9 cellular contexts compared by ENCODE assay signal in the genomic region with DNA sequence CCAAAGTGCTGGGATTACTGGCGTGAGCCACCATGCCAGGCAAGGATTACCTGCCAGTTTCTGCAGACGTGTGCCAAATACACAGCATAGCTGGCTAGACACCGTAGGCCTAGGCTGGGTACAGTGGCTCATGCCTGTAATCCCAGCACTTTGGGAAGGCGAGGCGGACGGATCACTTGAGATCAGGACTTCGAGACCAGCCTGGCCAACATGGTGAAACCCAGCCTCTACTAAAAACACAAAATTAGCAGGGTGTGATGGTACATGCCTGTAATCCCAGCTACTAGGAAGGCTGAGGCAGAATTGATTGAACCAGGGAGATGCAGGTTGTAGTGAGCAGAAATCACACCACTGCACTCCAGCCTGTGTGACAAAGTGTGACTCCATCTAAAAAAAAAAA. TPM values are rescaled to one million over a fixed set of nuclear protein-coding genes. Genes with fewer than 3 reads are reported as not detected.
DNase-seq lines count a peak whose midpoint lies in the region; ATAC-seq, FAIRE-seq and TF ChIP-seq lines count a peak whose summit lies in the region.
"Had no signal": no experiment of that assay in that cellular context is flagged by ENCODE, and none has a peak within 500 bp of the region (broad histone marks: within the 10 kb centered on the region; RNA-seq: fewer than 3 reads in every experiment).

No MANE protein-coding gene starts in this region.

- H3K27ac ChIP-seq in BLaER1, result peak overlapping the region; percentile 90

- H3K4me3 ChIP-seq in BLaER1 (peak overlapping the region; percentile 80), Loucy (ENCODE audit: low read length, poor library complexity, severe bottlenecking) (peak overlapping the region; percentile 87), bronchial epithelial cell (ENCODE audit: low read depth, low read length) (peak overlapping the region; percentile 95)

- H3K27me3 Mint-ChIP-seq in naive B cell, result no peaks in the 10 kb centered on the region

- H3K27me3 ChIP-seq in BLaER1 (no peaks in the 10 kb centered on the region), Loucy (ENCODE audit: insufficient read depth, low read length, poor library complexity, severe bottlenecking) (no peaks in the 10 kb centered on the region), bronchial epithelial cell (ENCODE audit: control insufficient read depth, insufficient read depth, low read length) (no peaks in the 10 kb centered on the region)

- H3K4me1 Mint-ChIP-seq in naive B cell, result peaks cover 13 to 58% (median 15%) of the 10 kb centered on the region in 3 donors

- H3K27ac Mint-ChIP-seq in naive B cell, result peak overlapping the region in 3 of 6 donors; percentile 63 to 97 (median 95)

- no peaks in the 10 kb centered on the region for H3K9me3 Mint-ChIP-seq in naive B cell

- H3K9ac ChIP-seq in BLaER1, result peak overlapping the region; percentile 93
- H3K9ac ChIP-seq in Loucy (ENCODE audit: low read depth, low read length, poor library complexity, severe bottlenecking), result peak overlapping the region; percentile 95

- H3F3A ChIP-seq in Loucy (ENCODE audit: low read depth), result peaks cover 4% of the 10 kb centered on the region; the same call in 1 of the 2 replicates

- DNase-seq in bronchial epithelial cell (ENCODE audit: low read depth) (no peak), naive B cell (no peak), NCI-H2171 treated with DMSO at 0.1 percent for 48 hours (lab: John Stamatoyannopoulos, UW) (no peak), middle frontal gyrus (ENCODE audit: extremely low spot score, low spot score) (no peak)
- DNase-seq in activated CD4-positive, CD25-positive, alpha-beta regulatory T cell (lab: John Stamatoyannopoulos, UW), result no peak

- H3K9me2 ChIP-seq in Loucy (replicated peaks; ENCODE audit: low read depth, low read length), result no peaks in the 10 kb centered on the region

- H3K79me2 ChIP-seq in Loucy (ENCODE audit: insufficient read depth, low read length), result peaks cover 64% of the 10 kb centered on the region

- FAIRE-seq in bronchial epithelial cell (lab: Jason Lieb, UNC), result no peak
- FAIRE-seq: colon had no signal

- no peak for TF ChIP-seq CTCF in Loucy (conservative IDR thresholded peaks at IDR 0.05; ENCODE audit: low read length)
- TF ChIP-seq CTCF in bronchial epithelial cell (IDR thresholded peaks at IDR 0.05; ENCODE audit: insufficient read depth, low read length, severe bottlenecking), result no peak

- H2AFZ ChIP-seq in Loucy (ENCODE audit: low read length), result no peak overlapping the region

- peaks cover 4 to 10% of the 10 kb centered on the region in 2 donors for H3K36me3 Mint-ChIP-seq in naive B cell

- peak overlapping the region; percentile 92 to 99 (median 95) for H3K4me3 Mint-ChIP-seq in naive B cell

- no peaks in the 10 kb centered on the region for H3K9me3 ChIP-seq in BLaER1
- no peaks in the 10 kb centered on the region for H3K9me3 ChIP-seq in Loucy (ENCODE audit: insufficient read depth, low read depth, low read length)

- H3K4me2 ChIP-seq in BLaER1 (peak overlapping the region; percentile 96), Loucy (ENCODE audit: low read depth, low read length, poor library complexity, severe bottlenecking) (peak overlapping the region; percentile 80)

- no peak for ATAC-seq in naive B cell (ENCODE audit: low read depth in 2 of 2)
- no peak for ATAC-seq in HG02610 (IDR thresholded peaks at IDR 0.05; ENCODE audit: unreplicated experiment)

- H3K4me1 ChIP-seq in BLaER1 (peaks cover 52% of the 10 kb centered on the region), Loucy (ENCODE audit: insufficient read depth, low read length, poor library complexity, severe bottlenecking) (peaks cover 33% of the 10 kb centered on the region)

- H4K20me1 ChIP-seq in BLaER1 (peaks cover 17% of the 10 kb centered on the region; the same call in 1 of the 2 replicates), Loucy (ENCODE audit: insufficient read depth, low read length, poor library complexity, severe bottlenecking) (peaks cover 20% of the 10 kb centered on the region)

- H3K36me3 ChIP-seq in BLaER1 (peaks cover 41% of the 10 kb centered on the region), Loucy (ENCODE audit: insufficient read depth, low read length) (peaks cover 20% of the 10 kb centered on the region; the same call in 1 of the 2 replicates), bronchial epithelial cell (ENCODE audit: control insufficient read depth, insufficient read depth, low read length) (peaks cover 8% of the 10 kb centered on the region)

RNA-seq across cellular contexts. Expression of a gene that starts 0.9 kb away (rescaled TPM):
- 12.4 and 15.6 TPM in 2 replicates for total RNA-seq in bronchial epithelial cell
- 10 to 100 TPM; 42.7 to 61.4 (median 51.9) TPM for polyA plus RNA-seq in naive B cell (ENCODE audit: low read depth in 6 of 6)

RNA-seq across cellular contexts. Expression of a gene that starts 35.9 kb away (rescaled TPM):
- total RNA-seq in bronchial epithelial cell, result 10.6 and 12.9 TPM in 2 replicates
- polyA plus RNA-seq in naive B cell (ENCODE audit: low read depth in 6 of 6), result 1 to 10 TPM in 4 of 6 donors, under 1 TPM in 2; 0.52 to 3.2 (median 1.1) TPM

RNA-seq across cellular contexts. Expression of a gene that starts 43.5 kb away (rescaled TPM):
- 0.26 and 1.8 TPM in 2 replicates for total RNA-seq in bronchial epithelial cell
- polyA plus RNA-seq in naive B cell (ENCODE audit: low read depth in 6 of 6), result 100 to 1,000 TPM; 394 to 597 (median 466) TPM
